23 cellular contexts compared by ENCODE assay signal in genomic region chr2:228644199-228644598, GRCh38.
"Had no signal": no experiment of that assay in that cellular context is flagged by ENCODE, and none has a peak within 500 bp of the region (broad histone marks: within the 10 kb centered on the region; RNA-seq: fewer than 3 reads in every experiment).

No MANE protein-coding gene starts in this region.

- H3K36me3 ChIP-seq: colonic mucosa, esophagus muscularis mucosa, esophagus squamous epithelium, gastrocnemius medialis, gastroesophageal sphincter, heart left ventricle had no signal

- H3K27me3 ChIP-seq: colonic mucosa, dorsolateral prefrontal cortex, esophagus muscularis mucosa, esophagus squamous epithelium, foreskin keratinocyte, gastrocnemius medialis, gastroesophageal sphincter, heart left ventricle had no signal

- H3K9me3 ChIP-seq: colonic mucosa, esophagus muscularis mucosa, esophagus squamous epithelium, gastrocnemius medialis, gastroesophageal sphincter, heart left ventricle had no signal

- H3K27ac ChIP-seq: colonic mucosa, coronary artery, dorsolateral prefrontal cortex, epithelial cell of prostate, esophagus muscularis mucosa, esophagus squamous epithelium, foreskin keratinocyte, gastrocnemius medialis, gastroesophageal sphincter had no signal

- H3K4me3 ChIP-seq: colonic mucosa, coronary artery, dorsolateral prefrontal cortex, esophagus muscularis mucosa, esophagus squamous epithelium, gastrocnemius medialis, gastroesophageal sphincter, heart left ventricle had no signal

- ATAC-seq: effector memory CD8-positive, alpha-beta T cell; esophagus mucosa; foreskin keratinocyte; gastrocnemius medialis; gastroesophageal sphincter had no signal

- H3K4me1 ChIP-seq: colonic mucosa, esophagus muscularis mucosa, esophagus squamous epithelium, foreskin keratinocyte, gastrocnemius medialis, gastroesophageal sphincter had no signal

- DNase-seq: colonic mucosa; cortex of kidney; dermis blood vessel endothelial cell; dorsolateral prefrontal cortex; effector CD4-positive, alpha-beta T cell; effector CD8-positive, alpha-beta T cell; effector memory CD4-positive, alpha-beta T cell; effector memory CD8-positive, alpha-beta T cell; endodermal cell; erythroblast; esophagus squamous epithelium; foreskin fibroblast; foreskin keratinocyte; foreskin melanocyte; gastrocnemius medialis; glutamatergic neuron; head of caudate nucleus; heart left ventricle had no signal
